ENCODE assay signal across 1 cellular context in genomic region chr1:58782308-58783089, GRCh38.
TF ChIP-seq lines count a peak whose summit lies in the region.

No MANE protein-coding gene starts in this region.

TF ChIP-seq in WTC11, 78 proteins besides CTCF, POLR2A, EP300 and RAD21 (continued from another document):
- TF ChIP-seq, protein P1, sequence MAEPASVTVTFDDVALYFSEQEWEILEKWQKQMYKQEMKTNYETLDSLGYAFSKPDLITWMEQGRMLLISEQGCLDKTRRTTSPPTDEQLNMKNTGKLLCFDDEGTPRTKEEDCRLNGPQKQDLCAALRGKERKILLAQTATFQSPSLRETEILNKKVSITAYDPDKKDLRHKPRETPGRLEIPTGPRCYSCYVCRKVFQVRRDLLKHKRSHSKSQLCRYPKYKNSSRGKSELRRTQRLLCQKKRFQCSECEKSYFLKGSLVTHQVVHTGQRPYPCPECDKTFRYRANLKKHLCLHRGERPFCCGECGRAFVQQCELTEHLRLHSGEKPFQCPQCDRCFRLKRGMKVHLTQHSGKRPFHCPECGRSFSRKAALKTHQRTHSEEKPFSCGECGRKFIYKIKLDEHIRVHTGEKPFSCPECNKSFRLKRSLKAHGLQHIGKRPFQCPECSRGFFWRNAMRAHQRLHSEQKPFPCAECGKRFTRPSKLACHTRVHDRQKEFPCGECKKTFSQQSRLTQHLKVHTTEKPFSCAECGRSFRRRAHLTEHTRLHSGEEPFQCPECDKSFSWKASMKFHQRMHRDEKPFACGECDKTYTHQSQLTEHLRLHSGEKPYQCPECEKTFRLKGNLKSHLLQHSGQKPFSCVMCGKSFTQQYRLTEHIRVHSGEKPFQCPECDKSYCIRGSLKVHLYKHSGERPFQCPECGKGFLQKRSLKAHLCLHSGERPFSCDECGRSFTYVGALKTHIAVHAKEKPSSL (CRISPR knock-in tag; conservative IDR thresholded peaks at IDR 0.05), result no peak
- TF ChIP-seq ATF2 (CRISPR knock-in tag; IDR thresholded peaks at IDR 0.05; ENCODE audit: borderline replicate concordance, low read depth), result 0 out of 2 replicates have a peak, but pooled peaks have one; percentile 61
- no peak for TF ChIP-seq RORB (CRISPR knock-in tag; IDR thresholded peaks at IDR 0.05)
- TF ChIP-seq ZNF232 (CRISPR knock-in tag; IDR thresholded peaks at IDR 0.05), result no peak
- TF ChIP-seq, protein P2, sequence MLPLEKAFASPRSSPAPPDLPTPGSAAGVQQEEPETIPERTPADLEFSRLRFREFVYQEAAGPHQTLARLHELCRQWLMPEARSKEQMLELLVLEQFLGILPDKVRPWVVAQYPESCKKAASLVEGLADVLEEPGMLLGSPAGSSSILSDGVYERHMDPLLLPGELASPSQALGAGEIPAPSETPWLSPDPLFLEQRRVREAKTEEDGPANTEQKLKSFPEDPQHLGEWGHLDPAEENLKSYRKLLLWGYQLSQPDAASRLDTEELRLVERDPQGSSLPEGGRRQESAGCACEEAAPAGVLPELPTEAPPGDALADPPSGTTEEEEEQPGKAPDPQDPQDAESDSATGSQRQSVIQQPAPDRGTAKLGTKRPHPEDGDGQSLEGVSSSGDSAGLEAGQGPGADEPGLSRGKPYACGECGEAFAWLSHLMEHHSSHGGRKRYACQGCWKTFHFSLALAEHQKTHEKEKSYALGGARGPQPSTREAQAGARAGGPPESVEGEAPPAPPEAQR (CRISPR knock-in tag; IDR thresholded peaks at IDR 0.05), result no peak
- TF ChIP-seq TEAD1 (CRISPR knock-in tag; IDR thresholded peaks at IDR 0.05), result peak; percentile 55
- TF ChIP-seq TEAD4 (CRISPR knock-in tag; IDR thresholded peaks at IDR 0.05), result peak; percentile 47; the same call in 1 of the 2 replicates
- TF ChIP-seq NFATC4 (CRISPR knock-in tag; IDR thresholded peaks at IDR 0.05), result no peak
- no peak for TF ChIP-seq IRF2 (CRISPR knock-in tag; IDR thresholded peaks at IDR 0.05; ENCODE audit: borderline replicate concordance, low read depth)
- TF ChIP-seq SOX15 (CRISPR knock-in tag; IDR thresholded peaks at IDR 0.05), result no peak
- TF ChIP-seq, protein P3, sequence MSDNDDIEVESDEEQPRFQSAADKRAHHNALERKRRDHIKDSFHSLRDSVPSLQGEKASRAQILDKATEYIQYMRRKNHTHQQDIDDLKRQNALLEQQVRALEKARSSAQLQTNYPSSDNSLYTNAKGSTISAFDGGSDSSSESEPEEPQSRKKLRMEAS (CRISPR knock-in tag; IDR thresholded peaks at IDR 0.05), result peak; percentile 95
- TF ChIP-seq, protein P4, sequence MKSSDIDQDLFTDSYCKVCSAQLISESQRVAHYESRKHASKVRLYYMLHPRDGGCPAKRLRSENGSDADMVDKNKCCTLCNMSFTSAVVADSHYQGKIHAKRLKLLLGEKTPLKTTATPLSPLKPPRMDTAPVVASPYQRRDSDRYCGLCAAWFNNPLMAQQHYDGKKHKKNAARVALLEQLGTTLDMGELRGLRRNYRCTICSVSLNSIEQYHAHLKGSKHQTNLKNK (CRISPR knock-in tag; IDR thresholded peaks at IDR 0.05), result no peak
- no peak for TF ChIP-seq ZNF121 (CRISPR knock-in tag; IDR thresholded peaks at IDR 0.05)
- TF ChIP-seq HMGXB4 (CRISPR knock-in tag; IDR thresholded peaks at IDR 0.05), result peak; percentile 56; the same call in 1 of the 2 replicates
